10 cellular contexts compared by ENCODE assay signal in the genomic region with DNA sequence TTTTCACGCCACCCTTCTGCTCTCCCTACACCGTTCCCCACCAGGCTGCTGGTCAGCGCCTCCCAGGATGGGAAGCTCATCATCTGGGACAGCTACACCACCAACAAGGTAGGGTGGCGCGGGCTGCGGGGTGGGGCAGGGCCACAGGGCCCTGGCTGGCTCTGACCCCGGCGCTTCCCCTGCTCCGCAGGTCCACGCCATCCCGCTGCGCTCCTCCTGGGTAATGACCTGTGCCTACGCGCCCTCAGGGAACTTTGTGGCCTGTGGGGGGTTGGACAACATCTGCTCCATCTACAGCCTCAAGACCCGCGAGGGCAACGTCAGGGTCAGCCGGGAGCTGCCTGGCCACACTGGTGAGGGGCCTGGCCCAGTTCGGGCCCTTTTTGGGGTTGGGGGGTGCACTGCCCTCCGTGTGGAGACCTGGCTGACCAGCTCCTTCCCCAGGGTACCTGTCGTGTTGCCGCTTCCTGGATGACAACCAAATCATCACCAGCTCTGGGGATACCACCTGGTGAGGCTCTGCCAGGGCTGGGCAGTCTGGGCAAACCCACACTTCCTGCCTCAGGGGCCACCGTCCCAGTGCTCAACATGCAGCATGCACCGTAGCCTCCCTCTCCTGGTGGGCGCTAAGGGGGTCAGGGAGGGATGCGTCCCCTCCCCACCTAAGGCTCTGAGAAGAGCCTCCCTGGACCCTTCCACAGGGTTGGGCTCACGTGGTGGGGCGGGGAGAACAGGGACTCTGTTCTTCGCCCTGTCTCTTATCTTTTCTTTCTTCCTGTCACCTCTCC. TPM values are rescaled to one million over a fixed set of nuclear protein-coding genes. Genes with fewer than 3 reads are reported as not detected.
DNase-seq lines count a peak whose midpoint lies in the region; TF ChIP-seq lines count a peak whose summit lies in the region.
"Had no signal": no experiment of that assay in that cellular context is flagged by ENCODE, and none has a peak within 500 bp of the region (broad histone marks: within the 10 kb centered on the region; RNA-seq: fewer than 3 reads in every experiment).

No MANE protein-coding gene starts in this region.

- H3K36me3 Mint-ChIP-seq in Calu3 (ENCODE audit: insufficient read depth, unreplicated experiment) (peaks cover 73% of the 10 kb centered on the region), endothelial cell (ENCODE audit: low read depth, unreplicated experiment) (peaks cover 12% of the 10 kb centered on the region)

- TF ChIP-seq POLR2A in ovary (IDR thresholded peaks at IDR 0.05): no peak

- H3K9me3 Mint-ChIP-seq in Calu3 (ENCODE audit: low read depth, unreplicated experiment) (no peaks in the 10 kb centered on the region), endothelial cell (ENCODE audit: unreplicated experiment) (no peaks in the 10 kb centered on the region)

- H3K27me3 Mint-ChIP-seq in Calu3 (ENCODE audit: unreplicated experiment): no peaks in the 10 kb centered on the region
- H3K27me3 Mint-ChIP-seq in endothelial cell (ENCODE audit: unreplicated experiment): peaks cover 12% of the 10 kb centered on the region

- TF ChIP-seq CTCF in Calu3 (IDR thresholded peaks at IDR 0.05; ENCODE audit: unreplicated experiment) (no peak), RWPE1 (conservative IDR thresholded peaks at IDR 0.05; ENCODE audit: low read depth) (no peak), endothelial cell (IDR thresholded peaks at IDR 0.05; ENCODE audit: unreplicated experiment) (no peak), ovary (IDR thresholded peaks at IDR 0.05) (no peak), GM10248 (IDR thresholded peaks at IDR 0.05; ENCODE audit: control extremely low read depth, extremely low read depth, low read depth, missing control alignments) (no peak)

- H3K4me3 Mint-ChIP-seq in Calu3 (ENCODE audit: low read depth, unreplicated experiment): no peak overlapping the region
- H3K4me3 Mint-ChIP-seq in endothelial cell (ENCODE audit: unreplicated experiment): peak overlapping the region; percentile 7

- H3K27ac Mint-ChIP-seq in Calu3 (ENCODE audit: unreplicated experiment) (peak overlapping the region; percentile 50), endothelial cell (ENCODE audit: unreplicated experiment) (peak overlapping the region; percentile 81)

- TF ChIP-seq EP300 in ovary (IDR thresholded peaks at IDR 0.05): no peak

- no peaks in the 10 kb centered on the region for H3K27me3 ChIP-seq in ovary

- H3K9me3 ChIP-seq in ovary: no peaks in the 10 kb centered on the region

- no peaks in the 10 kb centered on the region for H3K36me3 ChIP-seq in ovary

- WGBS in ovary, 3 donors: 82 to 88% (median 85%) methylated on average over 29 of the region's 29 CpGs

- CTCF ChIA-PET in Calu3 (lab: Charles Lee): interaction anchor here (0.6 kb wide), 2 partner anchors 179 to 328 kb away, joined by 3 to 4 read pairs; no protein-coding TSS in a partner anchor
- CTCF ChIA-PET in RWPE1 (lab: Yijun Ruan, JAX): interaction anchor here (0.5 to 0.8 kb wide), 2 partner anchors 12 to 63 kb away, joined by 4 to 5 read pairs; no protein-coding TSS in a partner anchor
- CTCF ChIA-PET in GM10248 (lab: Yijun Ruan, JAX): interaction anchor here (0.6 to 8.9 kb wide), 6 partner anchors 14 to 1166 kb away, joined by 3 to 106 read pairs (median 4); a partner anchor contains a TSS

- H3K27ac ChIP-seq in RWPE1: peak overlapping the region; percentile 92
- no peak overlapping the region for H3K27ac ChIP-seq in ovary

- no peak overlapping the region for H3K4me3 ChIP-seq in ovary

- H3K4me1 Mint-ChIP-seq in Calu3 (ENCODE audit: low read depth, unreplicated experiment) (no peaks in the 10 kb centered on the region), endothelial cell (ENCODE audit: unreplicated experiment) (peaks cover 5% of the 10 kb centered on the region)

- H3K4me1 ChIP-seq in ovary (ENCODE audit: insufficient read depth): peaks cover 1% of the 10 kb centered on the region

- DNase-seq in Calu3 (no peak), RWPE1 (ENCODE audit: low spot score) (no peak), endothelial cell (ENCODE audit: low spot score) (no peak), ovary (peak; percentile 27 to 56 (median 44)), NCI-H2029 treated with DMSO at 0.1 percent for 48 hours (lab: John Stamatoyannopoulos, UW) (no peak), GM10248 (ENCODE audit: extremely low spot score) (no peak)
- no peak for DNase-seq in stimulated activated CD4-positive, alpha-beta T cell treated with anti-CD3 and anti-CD28 coated beads, Interleukin-15, amount 100 ng/mL, for 24 hours
- DNase-seq: activated CD4-positive, alpha-beta T cell treated with anti-CD3 and anti-CD28 coated beads, Interleukin-2, amount 50 U/mL, for 1 hour; DMS79; NCI-H510A treated with DMSO at 0.1 percent for 48 hours had no signal

- intact Hi-C loops in Calu3 (cut with micrococcal nuclease; ENCODE audit: unreplicated experiment): no loop called here
- intact Hi-C loops in ovary (cut with DNase I): loop anchor here in 2 of 4 donors (2.0 to 5.0 kb wide), 2 partner anchors 65 to 70 kb away; a partner anchor contains a TSS

- no TSS peak for BruUV-seq in Calu3 (replicated peaks; lab: Mats Ljungman, UMichigan)

- POLR2A ChIA-PET in RWPE1 (lab: Yijun Ruan, JAX; ENCODE audit: low non-redundant PET): no interaction called here
- POLR2A ChIA-PET in GM10248 (lab: Yijun Ruan, JAX): interaction anchor here (0.8 kb wide), 1 partner anchor 241 kb away, joined by 3 read pairs; a partner anchor contains a TSS

RNA-seq across cellular contexts. Expression of a gene that starts 4.0 kb away (rescaled TPM):
- total RNA-seq in Calu3 (2022): 129 and 134 TPM in 2 replicates
- 336 TPM for total RNA-seq in endothelial cell (ENCODE audit: unreplicated experiment)
- total RNA-seq in ovary: 100 to 1,000 TPM; 109 to 281 (median 216) TPM
- 100 to 1,000 TPM in 1 of 2 donors, 10 to 100 TPM in 1; 18.9 to 187 TPM for polyA plus RNA-seq in ovary

RNA-seq across cellular contexts. Expression of a gene that starts 16.5 kb away (rescaled TPM):
- total RNA-seq in Calu3 (2022) (29.5 and 30.8 TPM in 2 replicates), endothelial cell (ENCODE audit: unreplicated experiment) (70.6 TPM), ovary (10 to 100 TPM; 23.1 to 93.0 (median 63.2) TPM)
- polyA plus RNA-seq in ovary: 10 to 100 TPM in 1 of 2 donors, 1 to 10 TPM in 1; 7.0 to 45.1 TPM

RNA-seq across cellular contexts. Expression of a gene that starts 21.3 kb away (rescaled TPM):
- total RNA-seq in Calu3 (2022) (not detected in 2 replicates), endothelial cell (ENCODE audit: unreplicated experiment) (not detected), ovary (not detected)
- polyA plus RNA-seq in ovary: not detected

RNA-seq across cellular contexts. Expression of a gene that starts 28.4 kb away (rescaled TPM):
- total RNA-seq in Calu3 (2022) (28.2 and 31.9 TPM in 2 replicates), endothelial cell (ENCODE audit: unreplicated experiment) (30.6 TPM), ovary (10 to 100 TPM; 13.8 to 29.2 (median 22.2) TPM)
- 10 to 100 TPM; 11.1 to 26.5 TPM for polyA plus RNA-seq in ovary

RNA-seq across cellular contexts. Expression of a gene that starts 36.1 kb away (rescaled TPM):
- total RNA-seq in Calu3 (2022): 0.90 and 1.5 TPM in 2 replicates
- 1.0 TPM for total RNA-seq in endothelial cell (ENCODE audit: unreplicated experiment)
- total RNA-seq in ovary: under 1 TPM in 4 of 7 donors, not detected in 3; 0.12 to 0.79 (median 0.26) TPM
- polyA plus RNA-seq in ovary: under 1 TPM; 0.06 to 0.13 TPM

Comparison
In these comparisons a context has a peak if more than half of its experiments do, and no peak if none do; other contexts are left out.
1. DNase-seq: peak in ovary (5 of 5); none in Calu3 (single experiment), RWPE1 (single experiment), endothelial cell (single experiment), NCI-H2029 treated with DMSO at 0.1 percent for 48 hours (single experiment), stimulated activated CD4-positive, alpha-beta T cell treated with anti-CD3 and anti-CD28 coated beads, Interleukin-15, amount 100 ng/mL, for 24 hours (single experiment) and GM10248 (single experiment).